In genomic region chr15:74173545-74174215, GRCh38 we compare ENCODE assay signal across 12 cellular contexts. TPM values are rescaled to one million over a fixed set of nuclear protein-coding genes. Genes with fewer than 3 reads are reported as not detected.
DNase-seq lines count a peak whose midpoint lies in the region; ATAC-seq and TF ChIP-seq lines count a peak whose summit lies in the region.
"Had no signal": no experiment of that assay in that cellular context is flagged by ENCODE, and none has a peak within 500 bp of the region (broad histone marks: within the 10 kb centered on the region; RNA-seq: fewer than 3 reads in every experiment).

ISLR (plus strand) TSS chr15:74173710; CDS start chr15:74174859, 1,149 bp downstream.

- H3K27me3 ChIP-seq in endodermal cell (ENCODE audit: control insufficient read depth, insufficient read depth, low read length, poor library complexity, severe bottlenecking) (no peaks in the 10 kb centered on the region), mesendoderm (ENCODE audit: insufficient read depth, low read length, poor library complexity) (no peaks in the 10 kb centered on the region), suprapubic skin (peaks cover 2% of the 10 kb centered on the region)
- H3K27me3 ChIP-seq: brain microvascular endothelial cell had no signal

- peak within 1 kb of the TSS; percentile 18 for H3K56ac ChIP-seq in mesendoderm (ENCODE audit: low read length)

- no peak within 1 kb of the TSS for H4K5ac ChIP-seq in mesendoderm (ENCODE audit: low read length)

- H3K4me1 ChIP-seq in endodermal cell (ENCODE audit: control insufficient read depth, insufficient read depth, low read length) (no peaks in the 10 kb centered on the region), mesendoderm (ENCODE audit: control insufficient read depth, low read depth, low read length) (peaks cover 8% of the 10 kb centered on the region), suprapubic skin (peaks cover 52% of the 10 kb centered on the region)

- TF ChIP-seq EP300 in suprapubic skin (IDR thresholded peaks at IDR 0.05): no peak

- WGBS in endodermal cell (ENCODE audit: insufficient coverage in 1 of 2, insufficient read length in 1 of 2), 2 experiments: 71 to 79% methylated on average over 6 to 17 of the region's 17 CpGs
- no CpG with 5 or more reads among the region's 17 CpGs for WGBS in mesendoderm (ENCODE audit: extremely low coverage, insufficient coverage, low lambda C conversion rate)
- 30% methylated on average over 10 of the region's 17 CpGs for WGBS in suprapubic skin

- H3K27ac ChIP-seq in endodermal cell (ENCODE audit: low read depth, low read length): peak within 1 kb of the TSS; percentile 8
- no peak within 1 kb of the TSS for H3K27ac ChIP-seq in mesendoderm (ENCODE audit: low read depth, low read length)
- H3K27ac ChIP-seq in suprapubic skin: peak within 1 kb of the TSS; percentile 65
- H3K27ac ChIP-seq: brain microvascular endothelial cell had no signal

- H3K79me2 ChIP-seq in mesendoderm (ENCODE audit: control insufficient read depth, insufficient read depth, low read length): no peaks in the 10 kb centered on the region

- H3K9ac ChIP-seq in endodermal cell (ENCODE audit: extremely low read depth, low read length, poor library complexity, severe bottlenecking): no peak within 1 kb of the TSS
- H3K9ac ChIP-seq in mesendoderm (ENCODE audit: low read length): peak within 1 kb of the TSS; percentile 6

- H3K9me3 Mint-ChIP-seq in endodermal cell: no peaks in the 10 kb centered on the region

- no peak within 1 kb of the TSS for H3K4me3 ChIP-seq in endodermal cell (ENCODE audit: low read length)
- H3K4me3 ChIP-seq in mesendoderm (ENCODE audit: low read length): no peak within 1 kb of the TSS
- H3K4me3 ChIP-seq in suprapubic skin: peak within 1 kb of the TSS; percentile 42

- DNase-seq in NCI-H69 (lab: John Stamatoyannopoulos, UW) (peak; percentile 9), endodermal cell (peak; percentile 56), mesendoderm (no peak), suprapubic skin (ENCODE audit: low spot score in 2 of 2) (peak; percentile 67 to 80), amygdala (lab: John Stamatoyannopoulos, UW) (no peak)
- DNase-seq: brain microvascular endothelial cell, GF-D8, NCI-H345 had no signal

- H3K27me3 Mint-ChIP-seq in endodermal cell (ENCODE audit: insufficient read depth): no peaks in the 10 kb centered on the region

- H3K79me1 ChIP-seq in mesendoderm (ENCODE audit: low read length): no peaks in the 10 kb centered on the region

- H3K23ac ChIP-seq in mesendoderm (ENCODE audit: low read length): no peak within 1 kb of the TSS

- H3K36me3 ChIP-seq in endodermal cell (ENCODE audit: control insufficient read depth, insufficient read depth, low read length) (no peaks in the 10 kb centered on the region), mesendoderm (ENCODE audit: control insufficient read depth, insufficient read depth, low read length) (no peaks in the 10 kb centered on the region), suprapubic skin (no peaks in the 10 kb centered on the region)
- H3K36me3 ChIP-seq: brain microvascular endothelial cell had no signal

- H2AK5ac ChIP-seq in mesendoderm (ENCODE audit: low read length): no peak within 1 kb of the TSS

- ATAC-seq in HG02623 (IDR thresholded peaks at IDR 0.05; ENCODE audit: unreplicated experiment) (no peak), HG03565 (IDR thresholded peaks at IDR 0.05; ENCODE audit: unreplicated experiment) (no peak), HG03097 (IDR thresholded peaks at IDR 0.05; ENCODE audit: low FRiP score, unreplicated experiment) (no peak)

- H2BK5ac ChIP-seq in mesendoderm (ENCODE audit: low read length): no peak within 1 kb of the TSS

- no peak within 1 kb of the TSS for H2BK120ac ChIP-seq in mesendoderm (ENCODE audit: low read depth, low read length)

- H3K9me3 ChIP-seq in endodermal cell (ENCODE audit: control insufficient read depth, low read length) (no peaks in the 10 kb centered on the region), suprapubic skin (no peaks in the 10 kb centered on the region)

- H3K27ac Mint-ChIP-seq in endodermal cell: no peak within 1 kb of the TSS

- H3K18ac ChIP-seq in mesendoderm (ENCODE audit: low read length): no peak within 1 kb of the TSS

- peaks cover 6% of the 10 kb centered on the region for H3K4me1 Mint-ChIP-seq in endodermal cell

- no peaks in the 10 kb centered on the region for H3K36me3 Mint-ChIP-seq in endodermal cell (ENCODE audit: low read depth)

- H4K8ac ChIP-seq in mesendoderm (ENCODE audit: low read depth, low read length): no peak within 1 kb of the TSS

- TF ChIP-seq CTCF in endodermal cell (conservative IDR thresholded peaks at IDR 0.05) (no peak), suprapubic skin (IDR thresholded peaks at IDR 0.05) (no peak)

- TF ChIP-seq POLR2A in suprapubic skin (IDR thresholded peaks at IDR 0.05): no peak

- H2BK15ac ChIP-seq in mesendoderm (replicated peaks; ENCODE audit: low read depth): no peak within 1 kb of the TSS

- no peak within 1 kb of the TSS for H3K4me2 ChIP-seq in mesendoderm (ENCODE audit: low read length)

- H3K4me3 Mint-ChIP-seq in endodermal cell: no peak within 1 kb of the TSS

- H3K4ac ChIP-seq in mesendoderm (ENCODE audit: low read depth, low read length): no peak within 1 kb of the TSS

RNA-seq across cellular contexts. Expression of gene ISLR, which starts in this region (rescaled TPM):
- total RNA-seq in endodermal cell: under 1 TPM in 1 of 2 donors, not detected in 1; 0.29 TPM
- polyA plus RNA-seq in endodermal cell (2013, experiment 1 of 2): 2.7 TPM
- 2.9 TPM for polyA plus RNA-seq in endodermal cell (2013, experiment 2 of 2)
- polyA plus RNA-seq in mesendoderm (2013, experiment 1 of 2): 1.2 TPM
- polyA plus RNA-seq in mesendoderm (2013, experiment 2 of 2): 0.84 TPM
- 10 to 100 TPM; 11.5 to 41.1 (median 18.1) TPM for total RNA-seq in suprapubic skin
- total RNA-seq: mononuclear cell had no signal

Comparison
In these comparisons a context has a peak if more than half of its experiments do, and no peak if none do; other contexts are left out.
1. RNA of gene ISLR (total RNA-seq): 11.5 to 41.1 TPM in suprapubic skin; 0.29 TPM in endodermal cell; every median in the first group is over 4 times any median in the second.
2. DNase-seq: peak in NCI-H69 (single experiment), endodermal cell (single experiment) and suprapubic skin (2 of 2); none in mesendoderm (single experiment) and amygdala (0 of 56).